22 cellular contexts compared by ENCODE assay signal in genomic region chr1:62778208-62778607, GRCh38.
"Had no signal": no experiment of that assay in that cellular context is flagged by ENCODE, and none has a peak within 500 bp of the region (broad histone marks: within the 10 kb centered on the region; RNA-seq: fewer than 3 reads in every experiment).

No MANE protein-coding gene starts in this region.

- ATAC-seq: activated CD8-positive, alpha-beta T cell treated with anti-CD3 and anti-CD28 coated beads for 36 hours; body of pancreas; effector memory CD8-positive, alpha-beta T cell; naive thymus-derived CD8-positive, alpha-beta T cell; pancreas; sciatic nerve; stimulated activated effector memory CD8-positive, alpha-beta T cell treated with anti-CD3 and anti-CD28 coated beads, Interleukin-12 subunit alpha, Interleukin-12 subunit beta, amount 100 ng/mL, for 72 hours had no signal

- H3K36me3 ChIP-seq: pancreas had no signal

- H3K9me3 ChIP-seq: body of pancreas, pancreas, testis had no signal

- H3K36me3 Mint-ChIP-seq: activated naive CD8-positive, alpha-beta T cell treated with anti-CD3 and anti-CD28 coated beads, Interleukin-2, amount 10 ng/mL, durations not matched to agents 7 days and 5 days; stimulated activated effector memory CD8-positive, alpha-beta T cell treated with anti-CD3 and anti-CD28 coated beads, Interleukin-12 subunit alpha, Interleukin-12 subunit beta, amount 100 ng/mL, for 72 hours had no signal

- H3K27me3 ChIP-seq: body of pancreas, pancreas, testis had no signal

- H3K4me3 Mint-ChIP-seq: activated CD4-positive, alpha-beta T cell treated with anti-CD3 and anti-CD28 coated beads, Interleukin-2, amount 10 ng/mL, durations not matched to agents 24 days and 14 days; activated CD8-positive, alpha-beta T cell treated with anti-CD3 and anti-CD28 coated beads for 36 hours; activated naive CD8-positive, alpha-beta T cell treated with anti-CD3 and anti-CD28 coated beads, Interleukin-2, amount 10 ng/mL, durations not matched to agents 7 days and 5 days; activated T-cell treated with anti-CD3 and anti-CD28 coated beads, Interleukin-2, amount 50 U/mL, for 24 hours; effector memory CD8-positive, alpha-beta T cell; naive thymus-derived CD8-positive, alpha-beta T cell; stimulated activated effector memory CD8-positive, alpha-beta T cell treated with anti-CD3 and anti-CD28 coated beads, Interleukin-12 subunit alpha, Interleukin-12 subunit beta, amount 100 ng/mL, for 72 hours had no signal

- DNase-seq: activated CD4-positive, alpha-beta T cell treated with anti-CD3 and anti-CD28 coated beads, Interleukin-2, amount 10 ng/mL, durations not matched to agents 24 days and 14 days; activated CD8-positive, alpha-beta T cell treated with anti-CD3 and anti-CD28 coated beads for 36 hours; activated naive CD4-positive, alpha-beta T cell treated with Interleukin-2 at 50 U/mL for 16 hours; activated naive CD8-positive, alpha-beta T cell treated with anti-CD3 and anti-CD28 coated beads, Interleukin-2, amount 10 ng/mL, durations not matched to agents 7 days and 5 days; activated T-cell treated with anti-CD3 and anti-CD28 coated beads, Interleukin-2, amount 50 U/mL, for 24 hours; amygdala; body of pancreas; caudate nucleus; effector memory CD8-positive, alpha-beta T cell; foreskin melanocyte; hypothalamus; kidney glomerular epithelial cell; mesenchymal stem cell; naive thymus-derived CD8-positive, alpha-beta T cell; pancreas; stimulated activated CD4-positive, alpha-beta T cell treated with anti-CD3 and anti-CD28 coated beads, Interleukin-4, amount 100 ng/mL, for 24 hours; T-helper 1 cell; T1000; testis had no signal

- H3K4me3 ChIP-seq: body of pancreas, pancreas, testis had no signal

- H3K4me1 Mint-ChIP-seq: activated CD4-positive, alpha-beta T cell treated with anti-CD3 and anti-CD28 coated beads, Interleukin-2, amount 10 ng/mL, durations not matched to agents 24 days and 14 days; activated naive CD8-positive, alpha-beta T cell treated with anti-CD3 and anti-CD28 coated beads, Interleukin-2, amount 10 ng/mL, durations not matched to agents 7 days and 5 days; stimulated activated effector memory CD8-positive, alpha-beta T cell treated with anti-CD3 and anti-CD28 coated beads, Interleukin-12 subunit alpha, Interleukin-12 subunit beta, amount 100 ng/mL, for 72 hours had no signal

- H3K27ac ChIP-seq: body of pancreas, pancreas, testis had no signal

- H3K27ac Mint-ChIP-seq: activated CD4-positive, alpha-beta T cell treated with anti-CD3 and anti-CD28 coated beads, Interleukin-2, amount 10 ng/mL, durations not matched to agents 24 days and 14 days; activated CD8-positive, alpha-beta T cell treated with anti-CD3 and anti-CD28 coated beads for 36 hours; activated naive CD8-positive, alpha-beta T cell treated with anti-CD3 and anti-CD28 coated beads, Interleukin-2, amount 10 ng/mL, durations not matched to agents 7 days and 5 days; activated T-cell treated with anti-CD3 and anti-CD28 coated beads, Interleukin-2, amount 50 U/mL, for 24 hours; activated T-helper 2 cell treated with anti-CD3 and anti-CD28 coated beads, Interferon-gamma antibody, Interleukin-2, Interleukin-4, amounts not matched to agents 10 μg/mL and 5 μg/mL and 100 μg/mL, durations not matched to agents 14 hours and 24 hours and 36 hours; effector memory CD8-positive, alpha-beta T cell; naive thymus-derived CD8-positive, alpha-beta T cell; stimulated activated effector memory CD8-positive, alpha-beta T cell treated with anti-CD3 and anti-CD28 coated beads, Interleukin-12 subunit alpha, Interleukin-12 subunit beta, amount 100 ng/mL, for 72 hours had no signal

- H3K4me1 ChIP-seq: pancreas, testis had no signal
